Comparison of ENCODE assay signal across 8 cellular contexts in the genomic region with DNA sequence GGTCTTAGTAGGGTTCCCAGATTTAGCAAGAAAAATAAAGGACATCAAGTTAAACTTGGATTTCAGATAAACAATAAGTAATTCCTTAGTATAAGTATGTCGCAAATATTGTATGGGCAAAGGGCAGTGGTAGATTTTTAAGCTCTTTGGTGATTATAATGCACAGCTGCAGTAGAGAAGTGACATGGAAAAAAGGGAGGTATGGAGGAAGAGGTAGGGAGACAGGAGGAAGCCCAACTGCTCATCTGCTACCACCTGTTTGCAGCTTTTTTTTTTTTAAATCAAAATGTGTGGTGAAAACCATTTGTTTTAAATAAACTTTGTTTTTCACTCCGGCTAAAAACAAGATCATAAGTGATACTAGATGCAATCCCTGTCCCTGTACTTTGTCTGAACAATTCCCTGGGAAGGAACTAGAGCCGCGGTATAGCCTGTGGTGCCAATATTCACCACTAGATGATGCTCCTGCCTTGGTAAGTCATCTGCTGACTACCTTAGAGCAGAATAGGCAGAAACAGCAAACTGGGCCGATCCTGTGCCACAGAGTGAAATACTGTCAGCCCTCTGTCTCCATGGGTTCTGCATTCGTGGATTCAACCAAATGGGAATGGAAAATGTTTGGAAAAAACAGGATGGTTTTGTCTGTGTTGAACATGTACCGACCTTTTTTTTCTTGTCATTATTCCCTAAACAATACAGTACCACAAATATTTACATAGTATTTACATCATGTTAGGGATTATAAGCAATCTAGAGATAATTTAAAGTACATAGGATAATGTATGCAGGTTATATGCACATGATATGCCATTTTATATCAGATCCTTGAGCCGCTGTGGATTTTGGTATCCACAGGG.
DNase-seq lines count a peak whose midpoint lies in the region; ATAC-seq and TF ChIP-seq lines count a peak whose summit lies in the region.

No MANE protein-coding gene starts in this region.

- no peaks in the 10 kb centered on the region for H3K36me3 ChIP-seq in tibial artery

- peak; percentile 95 for ATAC-seq in GM21825 (IDR thresholded peaks at IDR 0.05; ENCODE audit: unreplicated experiment)

- peak; percentile 95 to 97 for TF ChIP-seq CTCF in tibial artery (IDR thresholded peaks at IDR 0.05)

- H3K27me3 ChIP-seq in tibial artery = no peaks in the 10 kb centered on the region

- H3K27ac ChIP-seq in tibial artery = no peak overlapping the region

- no peaks in the 10 kb centered on the region for H3K4me1 ChIP-seq in tibial artery

- DNase-seq in ELF-1 (ENCODE audit: low read depth, low spot score) (peak; percentile 73), LHCN-M2 (ENCODE audit: low read depth) (peak; percentile 71), RPMI8226 (peak; percentile 62), activated T-helper 1 cell treated with Interleukin-2 at 50 U/mL for 16 hours (ENCODE audit: low read depth) (peak; percentile 13), fibroblast of the conjunctiva (ENCODE audit: low read depth) (peak; percentile 71), occipital lobe (lab: John Stamatoyannopoulos, UW) (peak; percentile 38), tibial artery (peak; percentile 81 to 83)

- intact Hi-C loops in tibial artery (cut with DNase I; ENCODE audit: low total_unique reads) = no loop called here

- H3K9me3 ChIP-seq in tibial artery = no peaks in the 10 kb centered on the region

- no peak overlapping the region for H3K4me3 ChIP-seq in tibial artery

Comparison
In these comparisons a context has a peak if more than half of its experiments do, and no peak if none do; other contexts are left out.
1. DNase-seq: peak in every context shown above with its lines; median percentile 82 in tibial artery; 73 in ELF-1; 71 in LHCN-M2; 71 in fibroblast of the conjunctiva; 62 in RPMI8226; 38 in occipital lobe; 13 in activated T-helper 1 cell treated with Interleukin-2 at 50 U/mL for 16 hours.